Comparison of ENCODE assay signal across 8 cellular contexts in genomic region chr11:116224154-116224888, GRCh38.
A peak's percentile ranks its signal among the peaks of the same experiment; 100 is the strongest.
DNase-seq lines count a peak whose midpoint lies in the region; ATAC-seq and TF ChIP-seq lines count a peak whose summit lies in the region.

No MANE protein-coding gene starts in this region.

- peak; percentile 66 for ATAC-seq in GM19351 (IDR thresholded peaks at IDR 0.05; ENCODE audit: unreplicated experiment)
- no peak for ATAC-seq in HG03097 (IDR thresholded peaks at IDR 0.05; ENCODE audit: low FRiP score, unreplicated experiment)

- H3K27ac ChIP-seq in C4-2B = no peak overlapping the region

- intact Hi-C loops in posterior vena cava (cut with DNase I) = no loop called here

- DNase-seq in NCI-H2227 treated with DMSO at 0.1 percent for 48 hours (lab: John Stamatoyannopoulos, UW) (peak; percentile 21), germinal center (ENCODE audit: low spot score) (peak; percentile 34), posterior vena cava (ENCODE audit: low spot score) (peak; percentile 76), amniotic stem cell (lab: John Stamatoyannopoulos, UW) (no peak)
- DNase-seq in activated CD8-positive, alpha-beta memory T cell treated with anti-CD3 and anti-CD28 coated beads, Interleukin-2, amount 50 U/mL, for 48 hours = peak; percentile 63

- peak; percentile 91 for TF ChIP-seq CTCF in C4-2B (conservative IDR thresholded peaks at IDR 0.05)
